ENCODE assay signal across 8 cellular contexts in genomic region chr1:1122078-1122811, GRCh38. TPM values are rescaled to one million over a fixed set of nuclear protein-coding genes. Genes with fewer than 3 reads are reported as not detected.
DNase-seq lines count a peak whose midpoint lies in the region; ATAC-seq and TF ChIP-seq lines count a peak whose summit lies in the region.

No MANE protein-coding gene starts in this region.

- H3K36me3 ChIP-seq in OCI-LY3 (replicated peaks; ENCODE audit: low read depth, low read length) (no peaks in the 10 kb centered on the region), esophagus muscularis mucosa (no peaks in the 10 kb centered on the region)
- no peaks in the 10 kb centered on the region for H3K36me3 ChIP-seq in naive thymus-derived CD4-positive, alpha-beta T cell (ENCODE audit: control insufficient read depth in 2 of 3, insufficient read depth in 3 of 3, low read length in 3 of 3)

- CTCF ChIA-PET in naive thymus-derived CD4-positive, alpha-beta T cell (lab: Charles Lee): interaction anchor here (0.5 to 2.9 kb wide), 18 partner anchors 8 to 320 kb away, joined by 3 to 29 read pairs (median 4); no protein-coding TSS in a partner anchor

- H3K27ac Mint-ChIP-seq in naive thymus-derived CD4-positive, alpha-beta T cell: peak overlapping the region in 1 of 9 donors; percentile 52

- no peak overlapping the region for H3K27ac ChIP-seq in OCI-LY3 (ENCODE audit: low read length)
- no peak overlapping the region for H3K27ac ChIP-seq in esophagus muscularis mucosa (replicated peaks in 1 of 4)
- H3K27ac ChIP-seq in naive thymus-derived CD4-positive, alpha-beta T cell (ENCODE audit: low read depth, low read length): peak overlapping the region; percentile 47

- TF ChIP-seq CTCF in OCI-LY3 (IDR thresholded peaks at IDR 0.05; ENCODE audit: low read depth, low read length) (peak; percentile 81), esophagus muscularis mucosa (IDR thresholded peaks at IDR 0.05) (peak; percentile 80 to 93 (median 90))

- no peaks in the 10 kb centered on the region for H3K36me3 Mint-ChIP-seq in naive thymus-derived CD4-positive, alpha-beta T cell

- no peaks in the 10 kb centered on the region for H3K79me2 ChIP-seq in OCI-LY3 (ENCODE audit: low read length)

- TF ChIP-seq EP300 in esophagus muscularis mucosa (IDR thresholded peaks at IDR 0.05): no peak

- peaks cover 0 to 15% (median 0%) of the 10 kb centered on the region in 5 donors for H3K27me3 Mint-ChIP-seq in naive thymus-derived CD4-positive, alpha-beta T cell

- H3K4me2 ChIP-seq in OCI-LY3 (ENCODE audit: low read length): peak overlapping the region; percentile 85

- H3K9me3 Mint-ChIP-seq in naive thymus-derived CD4-positive, alpha-beta T cell: peaks cover 0 to 3% (median 0%) of the 10 kb centered on the region in 11 donors

- H3K27me3 ChIP-seq in OCI-LY3 (ENCODE audit: low read depth, low read length): peaks cover 8% of the 10 kb centered on the region
- peaks cover 0 to 58% (median 3%) of the 10 kb centered on the region in 4 donors for H3K27me3 ChIP-seq in esophagus muscularis mucosa
- H3K27me3 ChIP-seq in naive thymus-derived CD4-positive, alpha-beta T cell (ENCODE audit: control insufficient read depth in 2 of 2, insufficient read depth in 2 of 2, low read length in 2 of 2): no peaks in the 10 kb centered on the region

- H3K4me3 ChIP-seq in OCI-LY3 (ENCODE audit: low read length) (peak overlapping the region; percentile 72), esophagus muscularis mucosa (peak overlapping the region; percentile 32 to 50 (median 36))
- peak overlapping the region; percentile 45 for H3K4me3 ChIP-seq in naive thymus-derived CD4-positive, alpha-beta T cell (ENCODE audit: low read length)

- peak overlapping the region; percentile 79 for H2AFZ ChIP-seq in OCI-LY3 (ENCODE audit: low read depth, low read length)

- no peaks in the 10 kb centered on the region for H4K20me1 ChIP-seq in OCI-LY3 (ENCODE audit: insufficient read depth, low read length)

- peak overlapping the region; percentile 43 for H3K9ac ChIP-seq in OCI-LY3 (ENCODE audit: low read length)

- 16% methylated on average over 18 of the region's 39 CpGs for WGBS in esophagus muscularis mucosa

- peaks cover 0 to 15% (median 3%) of the 10 kb centered on the region in 7 donors for H3K4me1 Mint-ChIP-seq in naive thymus-derived CD4-positive, alpha-beta T cell

- H3K9me3 ChIP-seq in OCI-LY3 (ENCODE audit: insufficient read depth, low read length): no peaks in the 10 kb centered on the region
- no peaks in the 10 kb centered on the region for H3K9me3 ChIP-seq in esophagus muscularis mucosa
- no peaks in the 10 kb centered on the region for H3K9me3 ChIP-seq in naive thymus-derived CD4-positive, alpha-beta T cell (ENCODE audit: control insufficient read depth in 2 of 3, low read length in 3 of 3)

- DNase-seq in ELF-1 (ENCODE audit: low read depth, low spot score) (peak; percentile 80), activated T-cell treated with anti-CD3 and anti-CD28 coated beads for 48 hours (ENCODE audit: low read depth) (peak; percentile 79), esophagus muscularis mucosa (ENCODE audit: extremely low spot score) (peak; percentile 95)
- DNase-seq in naive thymus-derived CD4-positive, alpha-beta T cell: peak; percentile 60 to 90 (median 80)
- peak; percentile 74 for DNase-seq in stimulated activated CD8-positive, alpha-beta memory T cell treated with anti-CD3 and anti-CD28 coated beads, Interleukin-7, amount 100 ng/mL, for 24 hours (ENCODE audit: low read depth)

- no peak for TF ChIP-seq POLR2A in esophagus muscularis mucosa (IDR thresholded peaks at IDR 0.05; ENCODE audit: low read depth)

- ATAC-seq in HG03095 (IDR thresholded peaks at IDR 0.05; ENCODE audit: unreplicated experiment) (peak; percentile 51), HG02973 (IDR thresholded peaks at IDR 0.05; ENCODE audit: unreplicated experiment) (no peak)
- peak; percentile 96 for ATAC-seq in naive thymus-derived CD4-positive, alpha-beta T cell

- POLR2A ChIA-PET in naive thymus-derived CD4-positive, alpha-beta T cell (lab: Charles Lee): interaction anchor here (0.7 to 1.1 kb wide), 3 partner anchors 140 to 253 kb away, joined by 3 to 7 read pairs (median 6); partner anchors contain the start of genes AURKAIP1 and PERM1

- H3K4me3 Mint-ChIP-seq in naive thymus-derived CD4-positive, alpha-beta T cell: peak overlapping the region in 4 of 10 donors; percentile 20 to 49 (median 32)

- peaks cover 5% of the 10 kb centered on the region; the same call in 1 of the 2 replicates for H3K4me1 ChIP-seq in OCI-LY3 (ENCODE audit: low read length)
- H3K4me1 ChIP-seq in esophagus muscularis mucosa: peaks cover 12 to 14% (median 13%) of the 10 kb centered on the region in 4 donors
- peaks cover 5 to 10% of the 10 kb centered on the region in 2 donors for H3K4me1 ChIP-seq in naive thymus-derived CD4-positive, alpha-beta T cell (ENCODE audit: control insufficient read depth in 2 of 2, insufficient read depth in 2 of 2, low read length in 2 of 2)

- intact Hi-C loops in esophagus muscularis mucosa (cut with DNase I): loop anchor here (2.0 to 5.0 kb wide), 2 partner anchors 110 to 169 kb away; partner anchors contain the start of genes B3GALT6 and SDF4
- intact Hi-C loops in naive thymus-derived CD4-positive, alpha-beta T cell (cut with micrococcal nuclease): loop anchor here (1.0 to 5.0 kb wide), 6 partner anchors 79 to 186 kb away; partner anchors contain the start of genes PUSL1 (in 2 of the 2) and TNFRSF4 (in 1 of the 2)

RNA-seq across cellular contexts. Expression of gene C1orf159, which starts 6.4 kb away (rescaled TPM):
- 10 to 100 TPM in 1 of 4 donors, 1 to 10 TPM in 3; 4.2 to 11.9 (median 8.5) TPM for total RNA-seq in esophagus muscularis mucosa
- 10 to 100 TPM; 17.6 to 21.9 (median 19.6) TPM for total RNA-seq in naive thymus-derived CD4-positive, alpha-beta T cell
- 10 to 100 TPM in 1 of 2 donors, 1 to 10 TPM in 1; 6.4 to 10.5 TPM for polyA plus RNA-seq in naive thymus-derived CD4-positive, alpha-beta T cell

RNA-seq across cellular contexts. Expression of gene RNF223, which starts 48.1 kb away (rescaled TPM):
- not detected for total RNA-seq in esophagus muscularis mucosa
- total RNA-seq in naive thymus-derived CD4-positive, alpha-beta T cell: under 1 TPM in 1 of 5 experiments, not detected in 4; 0.32 TPM
- not detected for polyA plus RNA-seq in naive thymus-derived CD4-positive, alpha-beta T cell

RNA-seq across cellular contexts. Expression of gene TTLL10, which starts 51.4 kb away (rescaled TPM):
- total RNA-seq in esophagus muscularis mucosa: under 1 TPM in 1 of 4 donors, not detected in 3; 0.17 TPM
- under 1 TPM in 2 of 5 experiments, not detected in 3; 0.58 to 0.80 TPM for total RNA-seq in naive thymus-derived CD4-positive, alpha-beta T cell
- not detected for polyA plus RNA-seq in naive thymus-derived CD4-positive, alpha-beta T cell
